28 cellular contexts compared by ENCODE assay signal in the genomic region with DNA sequence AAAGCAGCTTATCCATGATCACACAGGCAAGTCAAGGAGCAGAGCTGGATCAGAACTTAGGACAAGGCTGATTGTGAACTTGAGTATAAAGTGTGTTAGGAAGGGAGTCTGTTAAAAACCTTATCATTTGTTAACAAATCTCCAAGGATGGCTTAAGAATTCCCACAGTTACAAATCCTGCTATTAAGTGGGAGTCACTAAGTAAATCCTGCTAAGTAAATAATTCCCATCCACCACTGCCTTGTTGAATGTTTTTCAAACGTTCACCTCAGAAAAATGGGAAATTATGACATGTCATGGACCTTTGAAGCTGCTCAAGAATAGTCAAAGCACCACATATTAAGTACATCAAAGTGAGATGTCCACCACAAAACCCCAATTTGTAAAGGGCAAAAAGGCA.
"Had no signal": no experiment of that assay in that cellular context is flagged by ENCODE, and none has a peak within 500 bp of the region (broad histone marks: within the 10 kb centered on the region; RNA-seq: fewer than 3 reads in every experiment).

No MANE protein-coding gene starts in this region.

- H3K36me3 ChIP-seq: colonic mucosa, esophagus muscularis mucosa, esophagus squamous epithelium, gastrocnemius medialis, gastroesophageal sphincter, heart left ventricle had no signal

- FAIRE-seq: colon, endometrium, endothelial cell of umbilical vein, frontal cortex had no signal

- H3K4me1 ChIP-seq: colonic mucosa, esophagus muscularis mucosa, esophagus squamous epithelium, foreskin keratinocyte, gastroesophageal sphincter had no signal

- H3K27me3 ChIP-seq: colonic mucosa, dorsolateral prefrontal cortex, esophagus muscularis mucosa, esophagus squamous epithelium, foreskin keratinocyte, gastrocnemius medialis, gastroesophageal sphincter, heart left ventricle, heart right ventricle had no signal

- ATAC-seq: effector memory CD8-positive, alpha-beta T cell; esophagus mucosa; foreskin keratinocyte; gastrocnemius medialis; gastroesophageal sphincter; heart left ventricle; heart right ventricle had no signal

- DNase-seq: colonic mucosa; cortex of kidney; dermis blood vessel endothelial cell; dorsolateral prefrontal cortex; effector CD4-positive, alpha-beta T cell; effector CD8-positive, alpha-beta T cell; effector memory CD4-positive, alpha-beta T cell; effector memory CD8-positive, alpha-beta T cell; endodermal cell; erythroblast; esophagus squamous epithelium; foreskin fibroblast; foreskin keratinocyte; foreskin melanocyte; gastrocnemius medialis; glutamatergic neuron; head of caudate nucleus; heart left ventricle; heart right ventricle had no signal

- H3K9me3 ChIP-seq: colonic mucosa, esophagus muscularis mucosa, esophagus squamous epithelium, gastrocnemius medialis, gastroesophageal sphincter had no signal

- H3K4me3 ChIP-seq: colonic mucosa, coronary artery, dorsolateral prefrontal cortex, esophagus muscularis mucosa, esophagus squamous epithelium, gastrocnemius medialis, gastroesophageal sphincter, heart left ventricle, heart right ventricle had no signal

- H3K27ac ChIP-seq: colonic mucosa, coronary artery, dorsolateral prefrontal cortex, epithelial cell of prostate, esophagus muscularis mucosa, esophagus squamous epithelium, foreskin keratinocyte, gastrocnemius medialis, gastroesophageal sphincter, heart left ventricle, heart right ventricle had no signal
